In genomic region chr10:60810437-60811182, GRCh38 we compare ENCODE assay signal across 12 cellular contexts. TPM values are rescaled to one million over a fixed set of nuclear protein-coding genes. Genes with fewer than 3 reads are reported as not detected.
DNase-seq lines count a peak whose midpoint lies in the region; TF ChIP-seq lines count a peak whose summit lies in the region.
"Had no signal": no experiment of that assay in that cellular context is flagged by ENCODE, and none has a peak within 500 bp of the region (broad histone marks: within the 10 kb centered on the region; RNA-seq: fewer than 3 reads in every experiment).

No MANE protein-coding gene starts in this region.

- H3K18ac ChIP-seq in mesendoderm (ENCODE audit: low read length), result no peak overlapping the region

- H2BK120ac ChIP-seq in mesendoderm (ENCODE audit: low read depth, low read length), result no peak overlapping the region

- H3K23ac ChIP-seq in mesendoderm (ENCODE audit: low read length), result no peak overlapping the region

- H3K4me1 Mint-ChIP-seq in activated CD4-positive, alpha-beta memory T cell treated with anti-CD3 and anti-CD28 coated beads, Interleukin-2, amount 10 ng/mL, durations not matched to agents 7 days and 5 days, result no peaks in the 10 kb centered on the region

- CTCF ChIA-PET in RWPE1 (lab: Yijun Ruan, JAX), result no interaction called here
- CTCF ChIA-PET in activated CD4-positive, alpha-beta memory T cell treated with anti-CD3 and anti-CD28 coated beads, Interleukin-2, amount 10 ng/mL, durations not matched to agents 7 days and 5 days (lab: Charles Lee), result no interaction called here

- no peak for TF ChIP-seq POLR2A in esophagus muscularis mucosa (IDR thresholded peaks at IDR 0.05; ENCODE audit: low read depth)
- no peak for TF ChIP-seq POLR2A in uterus (IDR thresholded peaks at IDR 0.05)

- H3K9me3 Mint-ChIP-seq in activated CD4-positive, alpha-beta memory T cell treated with anti-CD3 and anti-CD28 coated beads, Interleukin-2, amount 10 ng/mL, durations not matched to agents 7 days and 5 days, result no peaks in the 10 kb centered on the region

- no peak overlapping the region for H3K9ac ChIP-seq in mesendoderm (ENCODE audit: low read length)

- TF ChIP-seq CTCF in esophagus muscularis mucosa (IDR thresholded peaks at IDR 0.05), result no peak
- no peak for TF ChIP-seq CTCF in uterus (IDR thresholded peaks at IDR 0.05)
- TF ChIP-seq CTCF in RWPE1 (conservative IDR thresholded peaks at IDR 0.05; ENCODE audit: low read depth), result no peak

- no peak overlapping the region for H2BK5ac ChIP-seq in mesendoderm (ENCODE audit: low read length)

- peaks cover 7% of the 10 kb centered on the region for H3K36me3 Mint-ChIP-seq in activated CD4-positive, alpha-beta memory T cell treated with anti-CD3 and anti-CD28 coated beads, Interleukin-2, amount 10 ng/mL, durations not matched to agents 7 days and 5 days (ENCODE audit: low read depth)
- H3K36me3 Mint-ChIP-seq: brain had no signal

- H3K27ac ChIP-seq in esophagus muscularis mucosa (replicated peaks in 1 of 4) (peak overlapping the region; percentile 28 to 63 (median 32)), mesendoderm (ENCODE audit: low read depth, low read length) (no peak overlapping the region), uterus (peak overlapping the region; percentile 72 to 87), RWPE1 (no peak overlapping the region)

- H3K4me3 Mint-ChIP-seq in activated CD4-positive, alpha-beta memory T cell treated with anti-CD3 and anti-CD28 coated beads, Interleukin-2, amount 10 ng/mL, durations not matched to agents 7 days and 5 days, result no peak overlapping the region
- H3K4me3 Mint-ChIP-seq: brain had no signal

- POLR2A ChIA-PET in RWPE1 (lab: Yijun Ruan, JAX; ENCODE audit: low non-redundant PET), result no interaction called here
- POLR2A ChIA-PET in activated CD4-positive, alpha-beta memory T cell treated with anti-CD3 and anti-CD28 coated beads, Interleukin-2, amount 10 ng/mL, durations not matched to agents 7 days and 5 days (lab: Charles Lee), result no interaction called here

- H3K79me1 ChIP-seq in mesendoderm (ENCODE audit: low read length), result no peaks in the 10 kb centered on the region

- no peaks in the 10 kb centered on the region for H3K79me2 ChIP-seq in mesendoderm (ENCODE audit: control insufficient read depth, insufficient read depth, low read length)

- peak overlapping the region; percentile 56 for H4K8ac ChIP-seq in mesendoderm (ENCODE audit: low read depth, low read length)

- TF ChIP-seq EP300 in esophagus muscularis mucosa (IDR thresholded peaks at IDR 0.05), result no peak

- 54% methylated on average over 4 of the region's 4 CpGs for WGBS in esophagus muscularis mucosa
- WGBS in mesendoderm (ENCODE audit: extremely low coverage, insufficient coverage, low lambda C conversion rate), result no CpG with 5 or more reads among the region's 4 CpGs

- peak; percentile 15 for DNase-seq in NCI-H2227 (lab: John Stamatoyannopoulos, UW; ENCODE audit: unreplicated experiment)
- no peak for DNase-seq in NCI-H2227 treated with DMSO at 0.1 percent for 48 hours (lab: John Stamatoyannopoulos, UW)
- DNase-seq in esophagus muscularis mucosa (ENCODE audit: extremely low spot score), result no peak
- no peak for DNase-seq in mesendoderm
- DNase-seq in uterus, result no peak
- no peak for DNase-seq in RWPE1 (ENCODE audit: low spot score)
- no peak for DNase-seq in DMS 273 (lab: John Stamatoyannopoulos, UW; ENCODE audit: unreplicated experiment)
- no peak for DNase-seq in activated CD4-positive, alpha-beta memory T cell treated with anti-CD3 and anti-CD28 coated beads, Interleukin-2, amount 10 ng/mL, durations not matched to agents 7 days and 5 days
- DNase-seq: ACHN; activated CD4-positive, alpha-beta T cell treated with anti-CD3 and anti-CD28 coated beads, Interleukin-2, amount 50 U/mL, for 1 hour; islet precursor cell had no signal

- no peak overlapping the region for H3K4me2 ChIP-seq in mesendoderm (ENCODE audit: low read length)

- H3K4me1 ChIP-seq in esophagus muscularis mucosa, result peaks cover 12 to 15% (median 14%) of the 10 kb centered on the region in 4 donors
- peaks cover 2% of the 10 kb centered on the region for H3K4me1 ChIP-seq in mesendoderm (ENCODE audit: control insufficient read depth, low read depth, low read length)
- peaks cover 0 to 9% of the 10 kb centered on the region in 2 donors for H3K4me1 ChIP-seq in uterus

- H3K36me3 ChIP-seq in esophagus muscularis mucosa (no peaks in the 10 kb centered on the region), mesendoderm (ENCODE audit: control insufficient read depth, insufficient read depth, low read length) (no peaks in the 10 kb centered on the region), uterus (no peaks in the 10 kb centered on the region)

- no peaks in the 10 kb centered on the region for H3K27me3 ChIP-seq in esophagus muscularis mucosa
- H3K27me3 ChIP-seq in mesendoderm (ENCODE audit: insufficient read depth, low read length, poor library complexity), result no peaks in the 10 kb centered on the region
- H3K27me3 ChIP-seq in uterus, result no peaks in the 10 kb centered on the region

- no peak overlapping the region for H3K56ac ChIP-seq in mesendoderm (ENCODE audit: low read length)

- H2AK5ac ChIP-seq in mesendoderm (ENCODE audit: low read length), result no peak overlapping the region

- H3K27me3 Mint-ChIP-seq in activated CD4-positive, alpha-beta memory T cell treated with anti-CD3 and anti-CD28 coated beads, Interleukin-2, amount 10 ng/mL, durations not matched to agents 7 days and 5 days, result no peaks in the 10 kb centered on the region

- H3K9me3 ChIP-seq in esophagus muscularis mucosa (no peaks in the 10 kb centered on the region), uterus (no peaks in the 10 kb centered on the region)

- H2BK15ac ChIP-seq in mesendoderm (replicated peaks; ENCODE audit: low read depth), result no peak overlapping the region

- intact Hi-C loops in esophagus muscularis mucosa (cut with DNase I), result loop anchor here (10.0 kb wide), 1 partner anchor 324 kb away; no protein-coding TSS in a partner anchor
- intact Hi-C loops in uterus (cut with DNase I; ENCODE audit: low total_unique reads), result no loop called here

- H3K4me3 ChIP-seq in esophagus muscularis mucosa, result no peak overlapping the region
- no peak overlapping the region for H3K4me3 ChIP-seq in mesendoderm (ENCODE audit: low read length)
- no peak overlapping the region for H3K4me3 ChIP-seq in uterus

- H3K27ac Mint-ChIP-seq in activated CD4-positive, alpha-beta memory T cell treated with anti-CD3 and anti-CD28 coated beads, Interleukin-2, amount 10 ng/mL, durations not matched to agents 7 days and 5 days, result no peak overlapping the region

- no peak overlapping the region for H3K4ac ChIP-seq in mesendoderm (ENCODE audit: low read depth, low read length)

- no peak overlapping the region for H4K5ac ChIP-seq in mesendoderm (ENCODE audit: low read length)

RNA-seq across cellular contexts. Expression of gene CDK1, which starts 32.3 kb away (rescaled TPM):
- 1 to 10 TPM in 1 of 4 donors, under 1 TPM in 3; 0.26 to 2.8 (median 0.75) TPM for total RNA-seq in esophagus muscularis mucosa
- 80.6 TPM for polyA plus RNA-seq in mesendoderm (2013, experiment 1 of 2)
- polyA plus RNA-seq in mesendoderm (2013, experiment 2 of 2), result 81.4 TPM
- 10 to 100 TPM in 1 of 4 donors, 1 to 10 TPM in 1, not detected in 2; 3.5 to 98.9 TPM for total RNA-seq in uterus
- total RNA-seq in activated CD4-positive, alpha-beta memory T cell treated with anti-CD3 and anti-CD28 coated beads, Interleukin-2, amount 10 ng/mL, durations not matched to agents 7 days and 5 days, result 100 to 1,000 TPM; 121 to 125 TPM

Comparison
In these comparisons a context has a peak if more than half of its experiments do, and no peak if none do; other contexts are left out.
1. H3K27ac ChIP-seq: peak in esophagus muscularis mucosa (4 of 4) and uterus (2 of 2); none in mesendoderm (single experiment) and RWPE1 (single experiment).